1 cellular context compared by ENCODE assay signal in the genomic region with DNA sequence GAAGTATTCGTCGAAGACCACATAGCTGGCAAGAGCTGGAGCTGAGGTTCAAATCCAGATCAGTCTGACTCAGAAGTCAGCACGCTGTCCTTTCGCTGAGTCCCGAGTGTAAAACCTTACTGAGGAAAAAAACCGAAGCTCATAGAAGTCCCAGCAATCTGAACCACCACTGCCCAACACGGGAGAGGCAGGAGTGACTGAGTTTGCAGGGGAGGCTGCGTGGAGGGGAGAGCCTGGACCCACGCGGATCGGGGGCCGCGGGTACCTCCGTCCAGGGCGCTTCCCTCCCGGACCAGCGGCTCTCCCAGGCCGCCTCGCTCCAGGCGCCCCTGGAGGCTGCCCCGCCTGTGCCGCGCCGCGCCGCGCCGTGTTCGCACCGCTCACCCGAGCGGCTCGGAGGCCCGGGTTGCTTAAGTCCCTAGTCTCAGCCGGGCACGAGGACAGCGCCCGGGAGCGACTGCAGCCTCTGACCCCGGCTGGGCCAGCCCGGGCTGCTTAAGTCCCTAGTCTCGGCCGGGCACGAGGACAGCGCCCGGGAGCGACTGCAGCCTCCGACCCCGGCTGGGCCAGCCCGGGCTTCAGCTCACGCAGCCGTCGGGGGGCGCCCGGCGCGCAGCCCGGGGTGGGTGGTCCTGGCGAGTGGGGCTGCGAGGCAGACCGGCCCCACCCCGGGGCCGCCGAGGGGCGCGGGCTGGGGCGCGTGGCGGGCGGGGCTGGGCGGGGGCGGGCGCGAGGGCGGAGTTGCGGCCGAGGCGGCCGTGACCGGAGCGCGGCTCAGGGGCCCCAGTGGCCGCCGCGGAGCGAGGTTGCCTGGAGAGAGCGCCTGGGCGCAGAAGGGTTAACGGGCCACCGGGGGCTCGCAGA.
TF ChIP-seq lines count a peak whose summit lies in the region.

A gene (plus strand): TSS at position 777 of the 864 bp plus-strand sequence. CDS start 2,881 bp downstream, outside the sequence.

TF ChIP-seq in K562, 482 proteins besides CTCF, POLR2A, EP300 and RAD21 (continued from another document and continues in another):
- TF ChIP-seq, protein P1, sequence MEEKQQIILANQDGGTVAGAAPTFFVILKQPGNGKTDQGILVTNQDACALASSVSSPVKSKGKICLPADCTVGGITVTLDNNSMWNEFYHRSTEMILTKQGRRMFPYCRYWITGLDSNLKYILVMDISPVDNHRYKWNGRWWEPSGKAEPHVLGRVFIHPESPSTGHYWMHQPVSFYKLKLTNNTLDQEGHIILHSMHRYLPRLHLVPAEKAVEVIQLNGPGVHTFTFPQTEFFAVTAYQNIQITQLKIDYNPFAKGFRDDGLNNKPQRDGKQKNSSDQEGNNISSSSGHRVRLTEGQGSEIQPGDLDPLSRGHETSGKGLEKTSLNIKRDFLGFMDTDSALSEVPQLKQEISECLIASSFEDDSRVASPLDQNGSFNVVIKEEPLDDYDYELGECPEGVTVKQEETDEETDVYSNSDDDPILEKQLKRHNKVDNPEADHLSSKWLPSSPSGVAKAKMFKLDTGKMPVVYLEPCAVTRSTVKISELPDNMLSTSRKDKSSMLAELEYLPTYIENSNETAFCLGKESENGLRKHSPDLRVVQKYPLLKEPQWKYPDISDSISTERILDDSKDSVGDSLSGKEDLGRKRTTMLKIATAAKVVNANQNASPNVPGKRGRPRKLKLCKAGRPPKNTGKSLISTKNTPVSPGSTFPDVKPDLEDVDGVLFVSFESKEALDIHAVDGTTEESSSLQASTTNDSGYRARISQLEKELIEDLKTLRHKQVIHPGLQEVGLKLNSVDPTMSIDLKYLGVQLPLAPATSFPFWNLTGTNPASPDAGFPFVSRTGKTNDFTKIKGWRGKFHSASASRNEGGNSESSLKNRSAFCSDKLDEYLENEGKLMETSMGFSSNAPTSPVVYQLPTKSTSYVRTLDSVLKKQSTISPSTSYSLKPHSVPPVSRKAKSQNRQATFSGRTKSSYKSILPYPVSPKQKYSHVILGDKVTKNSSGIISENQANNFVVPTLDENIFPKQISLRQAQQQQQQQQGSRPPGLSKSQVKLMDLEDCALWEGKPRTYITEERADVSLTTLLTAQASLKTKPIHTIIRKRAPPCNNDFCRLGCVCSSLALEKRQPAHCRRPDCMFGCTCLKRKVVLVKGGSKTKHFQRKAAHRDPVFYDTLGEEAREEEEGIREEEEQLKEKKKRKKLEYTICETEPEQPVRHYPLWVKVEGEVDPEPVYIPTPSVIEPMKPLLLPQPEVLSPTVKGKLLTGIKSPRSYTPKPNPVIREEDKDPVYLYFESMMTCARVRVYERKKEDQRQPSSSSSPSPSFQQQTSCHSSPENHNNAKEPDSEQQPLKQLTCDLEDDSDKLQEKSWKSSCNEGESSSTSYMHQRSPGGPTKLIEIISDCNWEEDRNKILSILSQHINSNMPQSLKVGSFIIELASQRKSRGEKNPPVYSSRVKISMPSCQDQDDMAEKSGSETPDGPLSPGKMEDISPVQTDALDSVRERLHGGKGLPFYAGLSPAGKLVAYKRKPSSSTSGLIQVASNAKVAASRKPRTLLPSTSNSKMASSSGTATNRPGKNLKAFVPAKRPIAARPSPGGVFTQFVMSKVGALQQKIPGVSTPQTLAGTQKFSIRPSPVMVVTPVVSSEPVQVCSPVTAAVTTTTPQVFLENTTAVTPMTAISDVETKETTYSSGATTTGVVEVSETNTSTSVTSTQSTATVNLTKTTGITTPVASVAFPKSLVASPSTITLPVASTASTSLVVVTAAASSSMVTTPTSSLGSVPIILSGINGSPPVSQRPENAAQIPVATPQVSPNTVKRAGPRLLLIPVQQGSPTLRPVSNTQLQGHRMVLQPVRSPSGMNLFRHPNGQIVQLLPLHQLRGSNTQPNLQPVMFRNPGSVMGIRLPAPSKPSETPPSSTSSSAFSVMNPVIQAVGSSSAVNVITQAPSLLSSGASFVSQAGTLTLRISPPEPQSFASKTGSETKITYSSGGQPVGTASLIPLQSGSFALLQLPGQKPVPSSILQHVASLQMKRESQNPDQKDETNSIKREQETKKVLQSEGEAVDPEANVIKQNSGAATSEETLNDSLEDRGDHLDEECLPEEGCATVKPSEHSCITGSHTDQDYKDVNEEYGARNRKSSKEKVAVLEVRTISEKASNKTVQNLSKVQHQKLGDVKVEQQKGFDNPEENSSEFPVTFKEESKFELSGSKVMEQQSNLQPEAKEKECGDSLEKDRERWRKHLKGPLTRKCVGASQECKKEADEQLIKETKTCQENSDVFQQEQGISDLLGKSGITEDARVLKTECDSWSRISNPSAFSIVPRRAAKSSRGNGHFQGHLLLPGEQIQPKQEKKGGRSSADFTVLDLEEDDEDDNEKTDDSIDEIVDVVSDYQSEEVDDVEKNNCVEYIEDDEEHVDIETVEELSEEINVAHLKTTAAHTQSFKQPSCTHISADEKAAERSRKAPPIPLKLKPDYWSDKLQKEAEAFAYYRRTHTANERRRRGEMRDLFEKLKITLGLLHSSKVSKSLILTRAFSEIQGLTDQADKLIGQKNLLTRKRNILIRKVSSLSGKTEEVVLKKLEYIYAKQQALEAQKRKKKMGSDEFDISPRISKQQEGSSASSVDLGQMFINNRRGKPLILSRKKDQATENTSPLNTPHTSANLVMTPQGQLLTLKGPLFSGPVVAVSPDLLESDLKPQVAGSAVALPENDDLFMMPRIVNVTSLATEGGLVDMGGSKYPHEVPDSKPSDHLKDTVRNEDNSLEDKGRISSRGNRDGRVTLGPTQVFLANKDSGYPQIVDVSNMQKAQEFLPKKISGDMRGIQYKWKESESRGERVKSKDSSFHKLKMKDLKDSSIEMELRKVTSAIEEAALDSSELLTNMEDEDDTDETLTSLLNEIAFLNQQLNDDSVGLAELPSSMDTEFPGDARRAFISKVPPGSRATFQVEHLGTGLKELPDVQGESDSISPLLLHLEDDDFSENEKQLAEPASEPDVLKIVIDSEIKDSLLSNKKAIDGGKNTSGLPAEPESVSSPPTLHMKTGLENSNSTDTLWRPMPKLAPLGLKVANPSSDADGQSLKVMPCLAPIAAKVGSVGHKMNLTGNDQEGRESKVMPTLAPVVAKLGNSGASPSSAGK (IDR thresholded peaks at IDR 0.05) = peak; percentile 72
- no peak for TF ChIP-seq SREBF2 (CRISPR knock-in tag; IDR thresholded peaks at IDR 0.05)
- TF ChIP-seq, protein P2, sequence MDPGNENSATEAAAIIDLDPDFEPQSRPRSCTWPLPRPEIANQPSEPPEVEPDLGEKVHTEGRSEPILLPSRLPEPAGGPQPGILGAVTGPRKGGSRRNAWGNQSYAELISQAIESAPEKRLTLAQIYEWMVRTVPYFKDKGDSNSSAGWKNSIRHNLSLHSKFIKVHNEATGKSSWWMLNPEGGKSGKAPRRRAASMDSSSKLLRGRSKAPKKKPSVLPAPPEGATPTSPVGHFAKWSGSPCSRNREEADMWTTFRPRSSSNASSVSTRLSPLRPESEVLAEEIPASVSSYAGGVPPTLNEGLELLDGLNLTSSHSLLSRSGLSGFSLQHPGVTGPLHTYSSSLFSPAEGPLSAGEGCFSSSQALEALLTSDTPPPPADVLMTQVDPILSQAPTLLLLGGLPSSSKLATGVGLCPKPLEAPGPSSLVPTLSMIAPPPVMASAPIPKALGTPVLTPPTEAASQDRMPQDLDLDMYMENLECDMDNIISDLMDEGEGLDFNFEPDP (CRISPR knock-in tag; IDR thresholded peaks at IDR 0.05) = no peak
- no peak for TF ChIP-seq ZNF830 (CRISPR knock-in tag; IDR thresholded peaks at IDR 0.05)
- peak; percentile 16; the same call in 1 of the 2 replicates for TF ChIP-seq GABPB1 (CRISPR knock-in tag; IDR thresholded peaks at IDR 0.05)
- peak; percentile 92 for TF ChIP-seq L3MBTL2 (IDR thresholded peaks at IDR 0.05)
- TF ChIP-seq, protein P3, sequence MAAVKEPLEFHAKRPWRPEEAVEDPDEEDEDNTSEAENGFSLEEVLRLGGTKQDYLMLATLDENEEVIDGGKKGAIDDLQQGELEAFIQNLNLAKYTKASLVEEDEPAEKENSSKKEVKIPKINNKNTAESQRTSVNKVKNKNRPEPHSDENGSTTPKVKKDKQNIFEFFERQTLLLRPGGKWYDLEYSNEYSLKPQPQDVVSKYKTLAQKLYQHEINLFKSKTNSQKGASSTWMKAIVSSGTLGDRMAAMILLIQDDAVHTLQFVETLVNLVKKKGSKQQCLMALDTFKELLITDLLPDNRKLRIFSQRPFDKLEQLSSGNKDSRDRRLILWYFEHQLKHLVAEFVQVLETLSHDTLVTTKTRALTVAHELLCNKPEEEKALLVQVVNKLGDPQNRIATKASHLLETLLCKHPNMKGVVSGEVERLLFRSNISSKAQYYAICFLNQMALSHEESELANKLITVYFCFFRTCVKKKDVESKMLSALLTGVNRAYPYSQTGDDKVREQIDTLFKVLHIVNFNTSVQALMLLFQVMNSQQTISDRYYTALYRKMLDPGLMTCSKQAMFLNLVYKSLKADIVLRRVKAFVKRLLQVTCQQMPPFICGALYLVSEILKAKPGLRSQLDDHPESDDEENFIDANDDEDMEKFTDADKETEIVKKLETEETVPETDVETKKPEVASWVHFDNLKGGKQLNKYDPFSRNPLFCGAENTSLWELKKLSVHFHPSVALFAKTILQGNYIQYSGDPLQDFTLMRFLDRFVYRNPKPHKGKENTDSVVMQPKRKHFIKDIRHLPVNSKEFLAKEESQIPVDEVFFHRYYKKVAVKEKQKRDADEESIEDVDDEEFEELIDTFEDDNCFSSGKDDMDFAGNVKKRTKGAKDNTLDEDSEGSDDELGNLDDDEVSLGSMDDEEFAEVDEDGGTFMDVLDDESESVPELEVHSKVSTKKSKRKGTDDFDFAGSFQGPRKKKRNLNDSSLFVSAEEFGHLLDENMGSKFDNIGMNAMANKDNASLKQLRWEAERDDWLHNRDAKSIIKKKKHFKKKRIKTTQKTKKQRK (IDR thresholded peaks at IDR 0.05; ENCODE audit: borderline replicate concordance, low read depth, low read length) = no peak
- TF ChIP-seq, protein P4, sequence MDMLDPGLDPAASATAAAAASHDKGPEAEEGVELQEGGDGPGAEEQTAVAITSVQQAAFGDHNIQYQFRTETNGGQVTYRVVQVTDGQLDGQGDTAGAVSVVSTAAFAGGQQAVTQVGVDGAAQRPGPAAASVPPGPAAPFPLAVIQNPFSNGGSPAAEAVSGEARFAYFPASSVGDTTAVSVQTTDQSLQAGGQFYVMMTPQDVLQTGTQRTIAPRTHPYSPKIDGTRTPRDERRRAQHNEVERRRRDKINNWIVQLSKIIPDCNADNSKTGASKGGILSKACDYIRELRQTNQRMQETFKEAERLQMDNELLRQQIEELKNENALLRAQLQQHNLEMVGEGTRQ (CRISPR knock-in tag; IDR thresholded peaks at IDR 0.05) = peak; percentile 32; the same call in 1 of the 2 replicates
- TF ChIP-seq PCBP2 (IDR thresholded peaks at IDR 0.05; ENCODE audit: low read depth, low read length, poor library complexity, severe bottlenecking) = no peak
- no peak; the same call in 1 of the 2 replicates for TF ChIP-seq POLR2AphosphoS2 (IDR thresholded peaks at IDR 0.05; ENCODE audit: low read length)
- TF ChIP-seq ZNF699 (CRISPR knock-in tag; IDR thresholded peaks at IDR 0.05; ENCODE audit: insufficient replicate concordance) = no peak
- TF ChIP-seq ZNF583 (CRISPR knock-in tag; IDR thresholded peaks at IDR 0.05) = peak; percentile 86
- TF ChIP-seq MTA2 (IDR thresholded peaks at IDR 0.05; ENCODE audit: low read depth) = no peak
- TF ChIP-seq, protein P5, sequence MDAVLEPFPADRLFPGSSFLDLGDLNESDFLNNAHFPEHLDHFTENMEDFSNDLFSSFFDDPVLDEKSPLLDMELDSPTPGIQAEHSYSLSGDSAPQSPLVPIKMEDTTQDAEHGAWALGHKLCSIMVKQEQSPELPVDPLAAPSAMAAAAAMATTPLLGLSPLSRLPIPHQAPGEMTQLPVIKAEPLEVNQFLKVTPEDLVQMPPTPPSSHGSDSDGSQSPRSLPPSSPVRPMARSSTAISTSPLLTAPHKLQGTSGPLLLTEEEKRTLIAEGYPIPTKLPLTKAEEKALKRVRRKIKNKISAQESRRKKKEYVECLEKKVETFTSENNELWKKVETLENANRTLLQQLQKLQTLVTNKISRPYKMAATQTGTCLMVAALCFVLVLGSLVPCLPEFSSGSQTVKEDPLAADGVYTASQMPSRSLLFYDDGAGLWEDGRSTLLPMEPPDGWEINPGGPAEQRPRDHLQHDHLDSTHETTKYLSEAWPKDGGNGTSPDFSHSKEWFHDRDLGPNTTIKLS (IDR thresholded peaks at IDR 0.05; ENCODE audit: borderline replicate concordance, low read depth) = no peak; the same call in 1 of the 2 replicates
- no peak for TF ChIP-seq EGR1 (conservative IDR thresholded peaks at IDR 0.05)
- no peak for TF ChIP-seq FOS (IDR thresholded peaks at IDR 0.05; ENCODE audit: extremely low read depth, insufficient read length)
- no peak for TF ChIP-seq MCM7 (IDR thresholded peaks at IDR 0.05)
- TF ChIP-seq U2AF1 (optimal IDR thresholded peaks at IDR 0.05; ENCODE audit: low read depth, low read length) = peak; percentile 68
- TF ChIP-seq ZBTB7A (IDR thresholded peaks at IDR 0.05; ENCODE audit: borderline replicate concordance, control insufficient read depth, low read depth, low read length) = peak; percentile 99
- TF ChIP-seq RBFOX2 (IDR thresholded peaks at IDR 0.05; ENCODE audit: low read depth, low read length) = peak; percentile 83
- no peak for TF ChIP-seq PCBP1 (IDR thresholded peaks at IDR 0.05; ENCODE audit: low read depth, low read length, poor library complexity, severe bottlenecking)
- peak; percentile 30; the same call in 1 of the 2 replicates for TF ChIP-seq PML (IDR thresholded peaks at IDR 0.05; ENCODE audit: low read length)
- peak; percentile 71; the same call in 1 of the 2 replicates for TF ChIP-seq MTA3 (IDR thresholded peaks at IDR 0.05; ENCODE audit: borderline replicate concordance)
- TF ChIP-seq, protein P6, sequence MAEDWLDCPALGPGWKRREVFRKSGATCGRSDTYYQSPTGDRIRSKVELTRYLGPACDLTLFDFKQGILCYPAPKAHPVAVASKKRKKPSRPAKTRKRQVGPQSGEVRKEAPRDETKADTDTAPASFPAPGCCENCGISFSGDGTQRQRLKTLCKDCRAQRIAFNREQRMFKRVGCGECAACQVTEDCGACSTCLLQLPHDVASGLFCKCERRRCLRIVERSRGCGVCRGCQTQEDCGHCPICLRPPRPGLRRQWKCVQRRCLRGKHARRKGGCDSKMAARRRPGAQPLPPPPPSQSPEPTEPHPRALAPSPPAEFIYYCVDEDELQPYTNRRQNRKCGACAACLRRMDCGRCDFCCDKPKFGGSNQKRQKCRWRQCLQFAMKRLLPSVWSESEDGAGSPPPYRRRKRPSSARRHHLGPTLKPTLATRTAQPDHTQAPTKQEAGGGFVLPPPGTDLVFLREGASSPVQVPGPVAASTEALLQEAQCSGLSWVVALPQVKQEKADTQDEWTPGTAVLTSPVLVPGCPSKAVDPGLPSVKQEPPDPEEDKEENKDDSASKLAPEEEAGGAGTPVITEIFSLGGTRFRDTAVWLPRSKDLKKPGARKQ (CRISPR knock-in tag; IDR thresholded peaks at IDR 0.05) = no peak
- TF ChIP-seq, protein P7, sequence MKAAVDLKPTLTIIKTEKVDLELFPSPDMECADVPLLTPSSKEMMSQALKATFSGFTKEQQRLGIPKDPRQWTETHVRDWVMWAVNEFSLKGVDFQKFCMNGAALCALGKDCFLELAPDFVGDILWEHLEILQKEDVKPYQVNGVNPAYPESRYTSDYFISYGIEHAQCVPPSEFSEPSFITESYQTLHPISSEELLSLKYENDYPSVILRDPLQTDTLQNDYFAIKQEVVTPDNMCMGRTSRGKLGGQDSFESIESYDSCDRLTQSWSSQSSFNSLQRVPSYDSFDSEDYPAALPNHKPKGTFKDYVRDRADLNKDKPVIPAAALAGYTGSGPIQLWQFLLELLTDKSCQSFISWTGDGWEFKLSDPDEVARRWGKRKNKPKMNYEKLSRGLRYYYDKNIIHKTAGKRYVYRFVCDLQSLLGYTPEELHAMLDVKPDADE (conservative IDR thresholded peaks at IDR 0.05; ENCODE audit: control insufficient read depth, low read depth, low read length) = no peak; the same call in 1 of the 2 replicates
